Comparison of ENCODE assay signal across 16 cellular contexts in genomic region chr15:51793521-51793920, GRCh38. TPM values are rescaled to one million over a fixed set of nuclear protein-coding genes. Genes with fewer than 3 reads are reported as not detected.
A peak's percentile ranks its signal among the peaks of the same experiment; 100 is the strongest.
DNase-seq lines count a peak whose midpoint lies in the region; ATAC-seq, FAIRE-seq and TF ChIP-seq lines count a peak whose summit lies in the region.
"Had no signal": no experiment of that assay in that cellular context is flagged by ENCODE, and none has a peak within 500 bp of the region (broad histone marks: within the 10 kb centered on the region; RNA-seq: fewer than 3 reads in every experiment).

No MANE protein-coding gene starts in this region.

- no peaks in the 10 kb centered on the region for H3K36me3 Mint-ChIP-seq in activated CD8-positive, alpha-beta memory T cell treated with anti-CD3 and anti-CD28 coated beads, Interleukin-2, amount 10 ng/mL, durations not matched to agents 7 days and 5 days

- H3K27ac ChIP-seq in liver (ENCODE audit: low read depth in 1 of 2, low read length in 2 of 2): no peak overlapping the region
- H3K27ac ChIP-seq in HepG2 (ENCODE audit: extremely low read length, insufficient read depth, low read length): no peak overlapping the region
- H3K27ac ChIP-seq in endothelial cell of umbilical vein (ENCODE audit: insufficient read depth, low read depth, low read length): no peak overlapping the region
- H3K27ac ChIP-seq in lung (ENCODE audit: low read depth in 1 of 2, low read length in 1 of 2): no peak overlapping the region
- H3K27ac ChIP-seq: hepatocyte had no signal

- H3K9me1 ChIP-seq in endothelial cell of umbilical vein (replicated peaks; ENCODE audit: control insufficient read depth, extremely low read depth, insufficient read depth, low read length): no peaks in the 10 kb centered on the region

- CTCF ChIA-PET in HepG2 (lab: Yijun Ruan, JAX; ENCODE audit: low intra/inter-chr PET ratio, low total read pairs) (no interaction called here), endothelial cell of umbilical vein (lab: Charles Lee) (interaction anchor here (1.7 kb wide), 1 partner anchor 17 kb away, joined by 7 read pairs; no protein-coding TSS in a partner anchor)
- CTCF ChIA-PET in activated CD8-positive, alpha-beta memory T cell treated with anti-CD3 and anti-CD28 coated beads, Interleukin-2, amount 10 ng/mL, durations not matched to agents 7 days and 5 days (lab: Charles Lee): interaction anchor here (1.7 kb wide), 1 partner anchor 17 kb away, joined by 6 read pairs; no protein-coding TSS in a partner anchor

- dilution Hi-C loops in endothelial cell of umbilical vein (cut with MboI; ENCODE audit: extremely low pct_ligation_motif_present, low sequenced_read_pairs): no loop called here

- ATAC-seq in HepG2: no peak
- ATAC-seq in lung (ENCODE audit: insufficient read depth, low FRiP score): no peak
- ATAC-seq in activated CD8-positive, alpha-beta memory T cell treated with anti-CD3 and anti-CD28 coated beads, Interleukin-2, amount 10 ng/mL, durations not matched to agents 7 days and 5 days: no peak

- no peaks in the 10 kb centered on the region for H3K9me3 Mint-ChIP-seq in activated CD8-positive, alpha-beta memory T cell treated with anti-CD3 and anti-CD28 coated beads, Interleukin-2, amount 10 ng/mL, durations not matched to agents 7 days and 5 days (ENCODE audit: low read depth)

- in situ Hi-C loops in HepG2 (cut with HindIII; ENCODE audit: extremely low pct_ligation_motif_present, low pct_unique_long_range_greater_than_20kb): no loop called here

- no peaks in the 10 kb centered on the region for H3K9me3 ChIP-seq in liver (ENCODE audit: control insufficient read depth in 4 of 4, low read length in 3 of 4)
- no peaks in the 10 kb centered on the region for H3K9me3 ChIP-seq in HepG2 (ENCODE audit: low read length)
- H3K9me3 ChIP-seq in endothelial cell of umbilical vein (replicated peaks; ENCODE audit: control insufficient read depth, insufficient read depth, low read length): no peaks in the 10 kb centered on the region
- H3K9me3 ChIP-seq in lung (ENCODE audit: control insufficient read depth in 2 of 2, insufficient read depth in 1 of 2, low read length in 1 of 2): no peaks in the 10 kb centered on the region

- BruUV-seq in HepG2 (replicated peaks; lab: Mats Ljungman, UMichigan) (no TSS peak), endothelial cell of umbilical vein (replicated peaks; lab: Mats Ljungman, UMichigan) (no TSS peak)

- TF ChIP-seq POLR2A in HepG2 (IDR thresholded peaks at IDR 0.05; ENCODE audit: insufficient read depth in 1 of 2, low read depth in 2 of 2, low read length in 2 of 2): no peak
- TF ChIP-seq POLR2A in endothelial cell of umbilical vein (IDR thresholded peaks at IDR 0.05; ENCODE audit: low read depth, low read length): no peak

- H4K20me1 ChIP-seq in HepG2 (ENCODE audit: insufficient read depth, low read length) (no peaks in the 10 kb centered on the region), endothelial cell of umbilical vein (replicated peaks; ENCODE audit: control insufficient read depth, extremely low read depth, insufficient read depth, low read length) (no peaks in the 10 kb centered on the region)

- no peaks in the 10 kb centered on the region for H3K27me3 Mint-ChIP-seq in activated CD8-positive, alpha-beta memory T cell treated with anti-CD3 and anti-CD28 coated beads, Interleukin-2, amount 10 ng/mL, durations not matched to agents 7 days and 5 days
- H3K27me3 Mint-ChIP-seq: IgD-negative memory B cell had no signal

- POLR2A ChIA-PET in HepG2 (lab: Yijun Ruan, JAX) (no interaction called here), endothelial cell of umbilical vein (lab: Charles Lee) (no interaction called here)

- TF ChIP-seq RAD21 in liver (IDR thresholded peaks at IDR 0.05): no peak
- no peak for TF ChIP-seq RAD21 in HepG2 (CRISPR knock-in tag; IDR thresholded peaks at IDR 0.05)

- H3K79me2 ChIP-seq in HepG2 (ENCODE audit: insufficient read depth, low read length): no peaks in the 10 kb centered on the region
- H3K79me2 ChIP-seq in endothelial cell of umbilical vein (ENCODE audit: control insufficient read depth, insufficient read depth, low read length): no peaks in the 10 kb centered on the region
- H3K79me2 ChIP-seq: hepatocyte had no signal

- no peak overlapping the region for H2AFZ ChIP-seq in HepG2 (ENCODE audit: low read length)
- no peak overlapping the region for H2AFZ ChIP-seq in endothelial cell of umbilical vein (ENCODE audit: low read depth, low read length)
- H2AFZ ChIP-seq: hepatocyte had no signal

- H3K27me3 ChIP-seq in liver (ENCODE audit: control insufficient read depth in 4 of 4, insufficient read depth in 4 of 4, low read length in 3 of 4) (no peaks in the 10 kb centered on the region), HepG2 (ENCODE audit: control insufficient read depth in 1 of 2, insufficient read depth in 2 of 2, low read length in 2 of 2) (peaks cover 0 to 2% of the 10 kb centered on the region in 2 experiments; a peak in 2 of 5 replicates), endothelial cell of umbilical vein (ENCODE audit: control insufficient read depth in 2 of 2, insufficient read depth in 2 of 2, low read length in 2 of 2) (no peaks in the 10 kb centered on the region), lung (ENCODE audit: control insufficient read depth, insufficient read depth) (no peaks in the 10 kb centered on the region)
- H3K27me3 ChIP-seq: hepatocyte had no signal

- H3K4me2 ChIP-seq in HepG2 (ENCODE audit: low read depth, low read length) (no peak overlapping the region), endothelial cell of umbilical vein (ENCODE audit: insufficient read depth, low read length) (no peak overlapping the region)
- H3K4me2 ChIP-seq: hepatocyte had no signal

- no peak overlapping the region for H3K4me3 ChIP-seq in liver (ENCODE audit: low read depth in 1 of 3, low read length in 3 of 3)
- no peak overlapping the region for H3K4me3 ChIP-seq in HepG2 (replicated peaks in 1 of 3; ENCODE audit: insufficient read depth in 1 of 3, low read depth in 2 of 3, low read length in 3 of 3)
- H3K4me3 ChIP-seq in endothelial cell of umbilical vein (replicated peaks in 1 of 3; ENCODE audit: insufficient read depth in 1 of 3, low read depth in 1 of 3, low read length in 3 of 3): no peak overlapping the region
- no peak overlapping the region for H3K4me3 ChIP-seq in lung
- H3K4me3 ChIP-seq: hepatocyte had no signal

- no peak overlapping the region for H3K9ac ChIP-seq in liver (ENCODE audit: low read depth in 1 of 2, low read length in 2 of 2)
- no peak overlapping the region for H3K9ac ChIP-seq in HepG2 (ENCODE audit: insufficient read depth, low read depth, low read length)
- no peak overlapping the region for H3K9ac ChIP-seq in endothelial cell of umbilical vein (replicated peaks; ENCODE audit: extremely low read depth, insufficient read depth, low read length)

- H3K27ac Mint-ChIP-seq in activated CD8-positive, alpha-beta memory T cell treated with anti-CD3 and anti-CD28 coated beads, Interleukin-2, amount 10 ng/mL, durations not matched to agents 7 days and 5 days: no peak overlapping the region

- 18% methylated on average over 2 of the region's 2 CpGs for WGBS in liver
- WGBS in HepG2 (ENCODE audit: low lambda C conversion rate): 0% methylated on average over 2 of the region's 2 CpGs
- WGBS in lung, 2 donors: 33 to 67% methylated on average over 2 of the region's 2 CpGs

- H3K4me1 ChIP-seq in liver (ENCODE audit: control insufficient read depth in 4 of 4, insufficient read depth in 4 of 4, low read length in 3 of 4) (peaks cover 0 to 2% (median 0%) of the 10 kb centered on the region in 4 donors), HepG2 (ENCODE audit: insufficient read depth, low read length) (peaks cover 8% of the 10 kb centered on the region), endothelial cell of umbilical vein (ENCODE audit: control insufficient read depth, extremely low read depth, insufficient read depth, low read length) (no peaks in the 10 kb centered on the region), lung (ENCODE audit: control insufficient read depth in 2 of 2, insufficient read depth in 2 of 2, low read length in 2 of 2) (peaks cover 0 to 1% of the 10 kb centered on the region in 2 donors)

- no peak overlapping the region for H3K4me3 Mint-ChIP-seq in activated CD8-positive, alpha-beta memory T cell treated with anti-CD3 and anti-CD28 coated beads, Interleukin-2, amount 10 ng/mL, durations not matched to agents 7 days and 5 days
- H3K4me3 Mint-ChIP-seq: IgD-negative memory B cell had no signal

- FAIRE-seq in HepG2 (lab: Jason Lieb, UNC): no peak
- FAIRE-seq in endothelial cell of umbilical vein (lab: Jason Lieb, UNC): no peak
- FAIRE-seq: urothelium cell line had no signal

- TF ChIP-seq CTCF in liver (IDR thresholded peaks at IDR 0.05; ENCODE audit: low read depth, low read length, missing input control) (no peak), HepG2 (CRISPR knock-in tag; IDR thresholded peaks at IDR 0.05) (no peak), endothelial cell of umbilical vein (IDR thresholded peaks at IDR 0.05; ENCODE audit: extremely low read depth in 1 of 2, insufficient read depth in 1 of 2, low read depth in 1 of 2, low read length in 2 of 2) (no peak), lung (IDR thresholded peaks at IDR 0.05; ENCODE audit: control extremely low read depth, extremely low read depth) (no peak)

- peaks cover 5% of the 10 kb centered on the region for H3K4me1 Mint-ChIP-seq in activated CD8-positive, alpha-beta memory T cell treated with anti-CD3 and anti-CD28 coated beads, Interleukin-2, amount 10 ng/mL, durations not matched to agents 7 days and 5 days

- intact Hi-C loops in HepG2 (cut with micrococcal nuclease; ENCODE audit: unreplicated experiment): no loop called here
- intact Hi-C loops in endothelial cell of umbilical vein (cut with micrococcal nuclease): no loop called here

- no peaks in the 10 kb centered on the region for H3K36me3 ChIP-seq in liver (ENCODE audit: control insufficient read depth in 4 of 4, insufficient read depth in 3 of 4, low read depth in 1 of 4, low read length in 3 of 4)
- H3K36me3 ChIP-seq in HepG2 (replicated peaks in 1 of 2; ENCODE audit: control insufficient read depth in 1 of 2, insufficient read depth in 2 of 2, low read length in 2 of 2): no peaks in the 10 kb centered on the region
- no peaks in the 10 kb centered on the region for H3K36me3 ChIP-seq in endothelial cell of umbilical vein (ENCODE audit: control insufficient read depth in 2 of 2, extremely low read depth in 1 of 2, insufficient read depth in 2 of 2, low read length in 2 of 2)
- peaks cover 0 to 2% of the 10 kb centered on the region in 2 donors for H3K36me3 ChIP-seq in lung (ENCODE audit: control insufficient read depth in 2 of 2, insufficient read depth in 2 of 2, low read length in 2 of 2)

- TF ChIP-seq EP300 in HepG2 (IDR thresholded peaks at IDR 0.05; ENCODE audit: low read depth in 2 of 2, low read length in 2 of 2): no peak
- no peak for TF ChIP-seq EP300 in HepG2 (CRISPR knock-in tag; IDR thresholded peaks at IDR 0.05; ENCODE audit: borderline replicate concordance)

- no peak for DNase-seq in HepG2 (ENCODE audit: low spot score)
- DNase-seq in endothelial cell of umbilical vein (ENCODE audit: low read depth, low spot score): peak; percentile 92
- peak; percentile 49 for DNase-seq in lung (ENCODE audit: low spot score)
- no peak for DNase-seq in activated CD8-positive, alpha-beta memory T cell treated with anti-CD3 and anti-CD28 coated beads, Interleukin-2, amount 10 ng/mL, durations not matched to agents 7 days and 5 days
- DNase-seq in NCI-H82 treated with DMSO at 0.1 percent for 48 hours (lab: John Stamatoyannopoulos, UW; ENCODE audit: unreplicated experiment): no peak
- no peak for DNase-seq in activated T-cell treated with anti-CD3 and anti-CD28 coated beads for 4 hours
- no peak for DNase-seq in activated naive CD4-positive, alpha-beta T cell (lab: John Stamatoyannopoulos, UW)
- DNase-seq: activated CD4-positive, CD25-positive, alpha-beta regulatory T cell; activated T-cell treated with anti-CD3 and anti-CD28 coated beads, Interleukin-2, amount 50 U/mL, for 1 hour; NCI-H187 treated with DMSO at 0.1 percent for 48 hours; stimulated activated CD8-positive, alpha-beta memory T cell treated with anti-CD3 and anti-CD28 coated beads, Interleukin-4, amount 100 ng/mL, for 48 hours; SW 1271 had no signal

RNA-seq across cellular contexts. Expression of gene TMOD3, which starts 35.9 kb away (rescaled TPM):
- total RNA-seq in liver (10 to 100 TPM; 16.0 to 23.9 TPM), HepG2 (2016; rRNA removed; fragmentation: Illumina TruSeq; extraction: Trizol) (23.2 and 33.7 TPM in 2 replicates), endothelial cell of umbilical vein (63.7 and 64.3 TPM in 2 replicates), lung (100 to 1,000 TPM in 1 of 2 donors, 10 to 100 TPM in 1; 65.8 to 108 TPM)
- polyA plus RNA-seq in liver (10 to 100 TPM in 1 of 2 donors, 1 to 10 TPM in 1; 7.2 to 12.1 TPM), HepG2 (2011; rRNA removed) (5.0 and 5.1 TPM in 2 replicates), endothelial cell of umbilical vein (7.6 and 10.4 TPM in 2 replicates), lung (10 to 100 TPM; 12.4 to 16.4 TPM)
- total RNA-seq in HepG2 (2016; cell fraction: cytosol; rRNA removed; fragmentation: Illumina TruSeq; extraction: Trizol; ENCODE audit: low read depth): 9.8 and 10.8 TPM in 2 replicates
- 19.6 and 30.3 TPM in 2 replicates for total RNA-seq in HepG2 (2016; cell fraction: insoluble cytoplasmic fraction; rRNA removed; fragmentation: Illumina TruSeq; extraction: Trizol)
- total RNA-seq in HepG2 (2016; cell fraction: membrane; rRNA removed; fragmentation: Illumina TruSeq; extraction: Trizol): 7.2 and 9.7 TPM in 2 replicates
- total RNA-seq in HepG2 (2016; cell fraction: nucleus; rRNA removed; fragmentation: Illumina TruSeq; extraction: Trizol): 13.6 and 14.7 TPM in 2 replicates
- 2.2 and 4.2 TPM in 2 replicates for polyA plus RNA-seq in HepG2 (2011; cell fraction: cytosol; rRNA removed)
- 1.7 and 2.5 TPM in 2 replicates for polyA plus RNA-seq in HepG2 (2011; cell fraction: nucleus; rRNA removed)
- 7.1 and 8.4 TPM in 2 replicates for polyA plus RNA-seq in HepG2 (2012)
- 0.60 and 0.76 TPM in 2 replicates for polyA plus RNA-seq in HepG2 (2016; cell fraction: cytosol; fragmentation: Illumina TruSeq; extraction: Trizol; ENCODE audit: low read depth)
- polyA plus RNA-seq in HepG2 (2016; cell fraction: insoluble cytoplasmic fraction; fragmentation: Illumina TruSeq; extraction: Trizol; ENCODE audit: low read depth): 23.4 and 23.6 TPM in 2 replicates
- polyA plus RNA-seq in HepG2 (2016; cell fraction: membrane; fragmentation: Illumina TruSeq; extraction: Trizol; ENCODE audit: low read depth): 2.7 and 2.8 TPM in 2 replicates
- polyA plus RNA-seq in HepG2 (2016; cell fraction: nucleus; fragmentation: Illumina TruSeq; extraction: Trizol; ENCODE audit: insufficient read depth, low read depth): 8.8 and 9.6 TPM in 2 replicates
- polyA minus RNA-seq in HepG2 (2011; rRNA and poly(A)+ RNA removed; ENCODE audit: low replicate concordance): 5.3 and 23.0 TPM in 2 replicates
- 7.6 and 9.3 TPM in 2 replicates for polyA minus RNA-seq in HepG2 (2011; cell fraction: cytosol; rRNA and poly(A)+ RNA removed)
- 14.5 and 15.8 TPM in 2 replicates for polyA minus RNA-seq in HepG2 (2011; cell fraction: nucleus; rRNA and poly(A)+ RNA removed)
- polyA plus RNA-seq in endothelial cell of umbilical vein (2011; cell fraction: cytosol; rRNA removed): 11.2 and 12.1 TPM in 2 replicates
- polyA plus RNA-seq in endothelial cell of umbilical vein (2011; cell fraction: nucleus; rRNA removed): 11.2 and 15.0 TPM in 2 replicates
- 23.2 and 28.8 TPM in 2 replicates for polyA plus RNA-seq in endothelial cell of umbilical vein (2012)
- 24.7 and 41.7 TPM in 2 replicates for polyA minus RNA-seq in endothelial cell of umbilical vein
- 17.8 TPM for polyA minus RNA-seq in endothelial cell of umbilical vein (2011; cell fraction: cytosol; rRNA and poly(A)+ RNA removed)
- polyA minus RNA-seq in endothelial cell of umbilical vein (2011; cell fraction: nucleus; rRNA and poly(A)+ RNA removed): 42.3 and 50.2 TPM in 2 replicates
- total RNA-seq in activated CD8-positive, alpha-beta memory T cell treated with anti-CD3 and anti-CD28 coated beads, Interleukin-2, amount 10 ng/mL, durations not matched to agents 7 days and 5 days: 10 to 100 TPM; 59.2 to 61.3 TPM

RNA-seq across cellular contexts. Expression of gene TMOD2, which starts 42.1 kb away (rescaled TPM):
- total RNA-seq in liver (1 to 10 TPM; 1.6 to 2.1 TPM), HepG2 (2016; rRNA removed; fragmentation: Illumina TruSeq; extraction: Trizol) (0.02 and 0.14 TPM in 2 replicates), endothelial cell of umbilical vein (2.5 and 2.7 TPM in 2 replicates), lung (10 to 100 TPM in 1 of 2 donors, 1 to 10 TPM in 1; 9.4 to 10.4 TPM)
- polyA plus RNA-seq in liver (under 1 TPM; 0.46 to 0.51 TPM), HepG2 (2011; rRNA removed) (0.01 and 0.21 TPM in 2 replicates), endothelial cell of umbilical vein (0.32 and 0.46 TPM in 2 replicates), lung (1 to 10 TPM; 1.5 to 2.1 TPM)
- under 0.01 TPM in 1 of 2 replicates, not detected in the other for total RNA-seq in HepG2 (2016; cell fraction: cytosol; rRNA removed; fragmentation: Illumina TruSeq; extraction: Trizol; ENCODE audit: low read depth)
- 0.01 and 0.04 TPM in 2 replicates for total RNA-seq in HepG2 (2016; cell fraction: insoluble cytoplasmic fraction; rRNA removed; fragmentation: Illumina TruSeq; extraction: Trizol)
- total RNA-seq in HepG2 (2016; cell fraction: membrane; rRNA removed; fragmentation: Illumina TruSeq; extraction: Trizol): 0.03 TPM in 1 of 2 replicates, not detected in the other
- 0.16 TPM in 2 replicates for total RNA-seq in HepG2 (2016; cell fraction: nucleus; rRNA removed; fragmentation: Illumina TruSeq; extraction: Trizol)
- polyA plus RNA-seq in HepG2 (2011; cell fraction: cytosol; rRNA removed): 0.05 TPM in 1 of 2 replicates, not detected in the other
- polyA plus RNA-seq in HepG2 (2011; cell fraction: nucleus; rRNA removed): 0.03 and 0.05 TPM in 2 replicates
- polyA plus RNA-seq in HepG2 (2012): 0.04 TPM in 1 of 2 replicates, not detected in the other
- polyA plus RNA-seq in HepG2 (2016; cell fraction: cytosol; fragmentation: Illumina TruSeq; extraction: Trizol; ENCODE audit: low read depth): 0.09 and 0.16 TPM in 2 replicates
- 0.02 and 0.17 TPM in 2 replicates for polyA plus RNA-seq in HepG2 (2016; cell fraction: insoluble cytoplasmic fraction; fragmentation: Illumina TruSeq; extraction: Trizol; ENCODE audit: low read depth)
- polyA plus RNA-seq in HepG2 (2016; cell fraction: membrane; fragmentation: Illumina TruSeq; extraction: Trizol; ENCODE audit: low read depth): not detected in 2 replicates
- polyA plus RNA-seq in HepG2 (2016; cell fraction: nucleus; fragmentation: Illumina TruSeq; extraction: Trizol; ENCODE audit: insufficient read depth, low read depth): not detected in 2 replicates
- 0.09 TPM in 1 of 2 replicates, not detected in the other for polyA minus RNA-seq in HepG2 (2011; rRNA and poly(A)+ RNA removed; ENCODE audit: low replicate concordance)
- polyA minus RNA-seq in HepG2 (2011; cell fraction: cytosol; rRNA and poly(A)+ RNA removed): not detected in 2 replicates
- polyA minus RNA-seq in HepG2 (2011; cell fraction: nucleus; rRNA and poly(A)+ RNA removed): under 0.01 and 0.37 TPM in 2 replicates
- 0.34 and 0.41 TPM in 2 replicates for polyA plus RNA-seq in endothelial cell of umbilical vein (2011; cell fraction: cytosol; rRNA removed)
- 1.0 and 1.1 TPM in 2 replicates for polyA plus RNA-seq in endothelial cell of umbilical vein (2011; cell fraction: nucleus; rRNA removed)
- 1.4 and 2.1 TPM in 2 replicates for polyA plus RNA-seq in endothelial cell of umbilical vein (2012)
- polyA minus RNA-seq in endothelial cell of umbilical vein: 0.87 and 1.1 TPM in 2 replicates
- not detected for polyA minus RNA-seq in endothelial cell of umbilical vein (2011; cell fraction: cytosol; rRNA and poly(A)+ RNA removed)
- polyA minus RNA-seq in endothelial cell of umbilical vein (2011; cell fraction: nucleus; rRNA and poly(A)+ RNA removed): 0.87 and 1.2 TPM in 2 replicates
- total RNA-seq in activated CD8-positive, alpha-beta memory T cell treated with anti-CD3 and anti-CD28 coated beads, Interleukin-2, amount 10 ng/mL, durations not matched to agents 7 days and 5 days: 10 to 100 TPM in 1 of 2 experiments, 1 to 10 TPM in 1; 6.9 to 12.7 TPM

RNA-seq across cellular contexts. Expression of gene LYSMD2, which starts 56.1 kb away (rescaled TPM):
- total RNA-seq in liver (1 to 10 TPM; 5.2 to 5.8 TPM), HepG2 (2016; rRNA removed; fragmentation: Illumina TruSeq; extraction: Trizol) (0.20 and 0.27 TPM in 2 replicates), endothelial cell of umbilical vein (8.0 and 8.2 TPM in 2 replicates), lung (10 to 100 TPM in 1 of 2 donors, 1 to 10 TPM in 1; 8.1 to 12.9 TPM)
- polyA plus RNA-seq in liver (1 to 10 TPM; 7.1 to 9.4 TPM), HepG2 (2011; rRNA removed) (0.05 and 0.09 TPM in 2 replicates), endothelial cell of umbilical vein (4.3 and 6.2 TPM in 2 replicates), lung (10 to 100 TPM; 14.4 to 17.4 TPM)
- total RNA-seq in HepG2 (2016; cell fraction: cytosol; rRNA removed; fragmentation: Illumina TruSeq; extraction: Trizol; ENCODE audit: low read depth): not detected in 2 replicates
- total RNA-seq in HepG2 (2016; cell fraction: insoluble cytoplasmic fraction; rRNA removed; fragmentation: Illumina TruSeq; extraction: Trizol): 0.12 and 0.15 TPM in 2 replicates
- 0.15 TPM in 1 of 2 replicates, not detected in the other for total RNA-seq in HepG2 (2016; cell fraction: membrane; rRNA removed; fragmentation: Illumina TruSeq; extraction: Trizol)
- total RNA-seq in HepG2 (2016; cell fraction: nucleus; rRNA removed; fragmentation: Illumina TruSeq; extraction: Trizol): not detected in 2 replicates
- polyA plus RNA-seq in HepG2 (2011; cell fraction: cytosol; rRNA removed): 0.06 and 0.08 TPM in 2 replicates
- polyA plus RNA-seq in HepG2 (2011; cell fraction: nucleus; rRNA removed): not detected in 2 replicates
- not detected in 2 replicates for polyA plus RNA-seq in HepG2 (2012)
- not detected in 2 replicates for polyA plus RNA-seq in HepG2 (2016; cell fraction: cytosol; fragmentation: Illumina TruSeq; extraction: Trizol; ENCODE audit: low read depth)
- polyA plus RNA-seq in HepG2 (2016; cell fraction: insoluble cytoplasmic fraction; fragmentation: Illumina TruSeq; extraction: Trizol; ENCODE audit: low read depth): 0.33 TPM in 1 of 2 replicates, not detected in the other
- polyA plus RNA-seq in HepG2 (2016; cell fraction: membrane; fragmentation: Illumina TruSeq; extraction: Trizol; ENCODE audit: low read depth): not detected in 2 replicates
- 0.27 TPM in 1 of 2 replicates, not detected in the other for polyA plus RNA-seq in HepG2 (2016; cell fraction: nucleus; fragmentation: Illumina TruSeq; extraction: Trizol; ENCODE audit: insufficient read depth, low read depth)
- 2.9 TPM in 1 of 2 replicates, not detected in the other for polyA minus RNA-seq in HepG2 (2011; rRNA and poly(A)+ RNA removed; ENCODE audit: low replicate concordance)
- polyA minus RNA-seq in HepG2 (2011; cell fraction: cytosol; rRNA and poly(A)+ RNA removed): not detected in 2 replicates
- not detected in 2 replicates for polyA minus RNA-seq in HepG2 (2011; cell fraction: nucleus; rRNA and poly(A)+ RNA removed)
- polyA plus RNA-seq in endothelial cell of umbilical vein (2011; cell fraction: cytosol; rRNA removed): 8.7 and 9.0 TPM in 2 replicates
- polyA plus RNA-seq in endothelial cell of umbilical vein (2011; cell fraction: nucleus; rRNA removed): 3.7 and 3.8 TPM in 2 replicates
- polyA plus RNA-seq in endothelial cell of umbilical vein (2012): 5.3 and 7.8 TPM in 2 replicates
- 1.0 and 1.2 TPM in 2 replicates for polyA minus RNA-seq in endothelial cell of umbilical vein
- 5.6 TPM for polyA minus RNA-seq in endothelial cell of umbilical vein (2011; cell fraction: cytosol; rRNA and poly(A)+ RNA removed)
- polyA minus RNA-seq in endothelial cell of umbilical vein (2011; cell fraction: nucleus; rRNA and poly(A)+ RNA removed): 1.3 and 1.5 TPM in 2 replicates
- total RNA-seq in activated CD8-positive, alpha-beta memory T cell treated with anti-CD3 and anti-CD28 coated beads, Interleukin-2, amount 10 ng/mL, durations not matched to agents 7 days and 5 days: 10 to 100 TPM; 16.0 to 21.7 TPM

Comparison
In these comparisons a context has a peak if more than half of its experiments do, and no peak if none do; other contexts are left out.
1. DNase-seq: peak in endothelial cell of umbilical vein (single experiment) and lung (single experiment); none in HepG2 (single experiment), activated CD8-positive, alpha-beta memory T cell treated with anti-CD3 and anti-CD28 coated beads, Interleukin-2, amount 10 ng/mL, durations not matched to agents 7 days and 5 days (single experiment), NCI-H82 treated with DMSO at 0.1 percent for 48 hours (single experiment), activated T-cell treated with anti-CD3 and anti-CD28 coated beads for 4 hours (single experiment) and activated naive CD4-positive, alpha-beta T cell (0 of 4).